1 cellular context compared by ENCODE assay signal in the genomic region with DNA sequence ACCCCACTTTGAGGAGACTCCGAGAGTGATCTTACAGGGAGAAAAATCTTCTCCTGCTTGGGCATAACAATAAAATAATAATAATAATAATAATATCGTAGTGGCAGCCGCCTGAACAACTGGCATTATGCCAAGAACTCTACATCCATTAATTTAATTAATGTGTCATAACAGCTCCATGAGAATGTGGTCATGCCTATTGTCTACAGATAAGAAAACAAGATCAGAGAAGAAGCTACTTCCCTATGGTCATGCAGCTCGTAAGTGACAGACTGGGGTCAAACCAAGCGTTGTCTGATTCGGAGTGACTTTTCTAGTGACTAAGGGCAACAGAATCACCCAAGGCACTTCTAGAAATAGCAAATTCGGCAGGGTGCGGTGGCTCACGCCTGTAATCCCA.
TF ChIP-seq lines count a peak whose summit lies in the region.

No MANE protein-coding gene starts in this region.

TF ChIP-seq in SK-N-SH, 30 proteins besides CTCF, POLR2A, EP300 and RAD21 (continued from another document):
- TF ChIP-seq, protein P1, sequence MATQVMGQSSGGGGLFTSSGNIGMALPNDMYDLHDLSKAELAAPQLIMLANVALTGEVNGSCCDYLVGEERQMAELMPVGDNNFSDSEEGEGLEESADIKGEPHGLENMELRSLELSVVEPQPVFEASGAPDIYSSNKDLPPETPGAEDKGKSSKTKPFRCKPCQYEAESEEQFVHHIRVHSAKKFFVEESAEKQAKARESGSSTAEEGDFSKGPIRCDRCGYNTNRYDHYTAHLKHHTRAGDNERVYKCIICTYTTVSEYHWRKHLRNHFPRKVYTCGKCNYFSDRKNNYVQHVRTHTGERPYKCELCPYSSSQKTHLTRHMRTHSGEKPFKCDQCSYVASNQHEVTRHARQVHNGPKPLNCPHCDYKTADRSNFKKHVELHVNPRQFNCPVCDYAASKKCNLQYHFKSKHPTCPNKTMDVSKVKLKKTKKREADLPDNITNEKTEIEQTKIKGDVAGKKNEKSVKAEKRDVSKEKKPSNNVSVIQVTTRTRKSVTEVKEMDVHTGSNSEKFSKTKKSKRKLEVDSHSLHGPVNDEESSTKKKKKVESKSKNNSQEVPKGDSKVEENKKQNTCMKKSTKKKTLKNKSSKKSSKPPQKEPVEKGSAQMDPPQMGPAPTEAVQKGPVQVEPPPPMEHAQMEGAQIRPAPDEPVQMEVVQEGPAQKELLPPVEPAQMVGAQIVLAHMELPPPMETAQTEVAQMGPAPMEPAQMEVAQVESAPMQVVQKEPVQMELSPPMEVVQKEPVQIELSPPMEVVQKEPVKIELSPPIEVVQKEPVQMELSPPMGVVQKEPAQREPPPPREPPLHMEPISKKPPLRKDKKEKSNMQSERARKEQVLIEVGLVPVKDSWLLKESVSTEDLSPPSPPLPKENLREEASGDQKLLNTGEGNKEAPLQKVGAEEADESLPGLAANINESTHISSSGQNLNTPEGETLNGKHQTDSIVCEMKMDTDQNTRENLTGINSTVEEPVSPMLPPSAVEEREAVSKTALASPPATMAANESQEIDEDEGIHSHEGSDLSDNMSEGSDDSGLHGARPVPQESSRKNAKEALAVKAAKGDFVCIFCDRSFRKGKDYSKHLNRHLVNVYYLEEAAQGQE (IDR thresholded peaks at IDR 0.05; ENCODE audit: low read depth, low read length): no peak
